28 cellular contexts compared by ENCODE assay signal in the genomic region with DNA sequence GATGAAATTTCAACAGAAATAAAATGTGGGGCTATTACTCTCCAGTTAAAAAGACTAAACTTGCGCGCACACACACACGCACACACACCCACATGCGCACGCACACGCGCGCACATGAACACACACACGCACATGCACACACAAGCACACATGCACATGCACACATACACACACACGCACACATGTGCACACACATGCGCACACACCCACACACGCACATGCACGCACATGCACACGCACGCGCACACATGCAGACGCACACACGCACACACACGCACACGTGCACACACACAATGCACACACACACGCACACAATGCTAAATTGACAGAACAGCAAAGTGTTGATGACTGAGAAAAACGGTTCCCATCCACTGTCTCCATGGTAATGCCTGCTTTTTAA.
"Had no signal": no experiment of that assay in that cellular context is flagged by ENCODE, and none has a peak within 500 bp of the region (broad histone marks: within the 10 kb centered on the region; RNA-seq: fewer than 3 reads in every experiment).

No MANE protein-coding gene starts in this region.

- H3K9ac ChIP-seq: neural progenitor cell had no signal

- FAIRE-seq: keratinocyte had no signal

- H3K27ac Mint-ChIP-seq: mesothelial cell of epicardium; naive B cell; natural killer cell; nephron progenitor cell; neural progenitor cell; progenitor cell of endocrine pancreas; stimulated activated naive B cell treated with anti-CD40 and anti-IgM and Interleukin-4, amounts not matched to agents 10 μg/mL and 1 μg/mL and 100 μg/mL, for 72 hours had no signal

- DNase-seq: hippocampal formation; kidney glomerular epithelial cell; left cardiac atrium; lower lobe of right lung; mammary epithelial cell; mesendoderm; naive B cell; natural killer cell; nephron progenitor cell; ovary; stimulated activated CD4-positive, alpha-beta T cell treated with anti-CD3 and anti-CD28 coated beads, Interleukin-12 subunit alpha, Interleukin-12 subunit beta, amount 100 ng/mL, for 4 hours; stimulated activated CD4-positive, alpha-beta T cell treated with anti-CD3 and anti-CD28 coated beads, Interleukin-15, amount 100 ng/mL, for 24 hours; stimulated activated CD4-positive, alpha-beta T cell treated with anti-CD3 and anti-CD28 coated beads, Interleukin-2, amount 100 ng/mL, for 24 hours; stimulated activated CD4-positive, alpha-beta T cell treated with anti-CD3 and anti-CD28 coated beads, Interleukin-4, amount 100 ng/mL, for 1 hour; stimulated activated naive B cell treated with anti-CD40 and anti-IgM and Interleukin-4, amounts not matched to agents 10 μg/mL and 1 μg/mL and 100 μg/mL, for 72 hours; stimulated activated naive CD8-positive, alpha-beta T cell treated with anti-CD3 and anti-CD28 coated beads, Interleukin-15, Interleukin-2, amounts not matched to agents 100 U/mL and 50 U/mL, for 24 hours; stomach; testis; thyroid gland; transverse colon; upper lobe of right lung; uterus had no signal

- H3K27me3 ChIP-seq: neural progenitor cell, ovary, right atrium auricular region, stomach, testis, thyroid gland, transverse colon, upper lobe of right lung, uterus had no signal

- H3K4me3 ChIP-seq: lower lobe of right lung, neural progenitor cell, ovary, right atrium auricular region, skin epidermis, stomach, testis, thyroid gland, transverse colon, upper lobe of right lung, uterus had no signal

- H2AFZ ChIP-seq: neural progenitor cell had no signal

- H3K36me3 Mint-ChIP-seq: mesothelial cell of epicardium; naive B cell; natural killer cell; neural progenitor cell; stimulated activated naive B cell treated with anti-CD40 and anti-IgM and Interleukin-4, amounts not matched to agents 10 μg/mL and 1 μg/mL and 100 μg/mL, for 72 hours had no signal

- H3K36me3 ChIP-seq: lower lobe of right lung, neural progenitor cell, ovary, right atrium auricular region, stomach, thyroid gland, transverse colon, upper lobe of right lung, uterus had no signal

- H3K27ac ChIP-seq: lower lobe of right lung, neural progenitor cell, ovary, right atrium auricular region, skin epidermis, stomach, testis, thyroid gland, transverse colon, upper lobe of right lung, uterus had no signal

- H3K4me1 ChIP-seq: lower lobe of right lung, neural progenitor cell, thyroid gland, upper lobe of right lung, uterus had no signal

- H3K9me3 ChIP-seq: lower lobe of right lung, ovary, right atrium auricular region, testis, thyroid gland, transverse colon, upper lobe of right lung, uterus had no signal

- H3K27me3 Mint-ChIP-seq: naive B cell; progenitor cell of endocrine pancreas; stimulated activated naive B cell treated with anti-CD40 and anti-IgM and Interleukin-4, amounts not matched to agents 10 μg/mL and 1 μg/mL and 100 μg/mL, for 72 hours had no signal

- H3K4me1 Mint-ChIP-seq: mesothelial cell of epicardium; naive B cell; natural killer cell; nephron progenitor cell; neural progenitor cell; stimulated activated naive B cell treated with anti-CD40 and anti-IgM and Interleukin-4, amounts not matched to agents 10 μg/mL and 1 μg/mL and 100 μg/mL, for 72 hours had no signal

- H3K4me3 Mint-ChIP-seq: mesothelial cell of epicardium; naive B cell; natural killer cell; nephron progenitor cell; neural progenitor cell; stimulated activated naive B cell treated with anti-CD40 and anti-IgM and Interleukin-4, amounts not matched to agents 10 μg/mL and 1 μg/mL and 100 μg/mL, for 72 hours had no signal

- H3K4me2 ChIP-seq: neural progenitor cell had no signal
